ENCODE assay signal across 8 cellular contexts in the genomic region with DNA sequence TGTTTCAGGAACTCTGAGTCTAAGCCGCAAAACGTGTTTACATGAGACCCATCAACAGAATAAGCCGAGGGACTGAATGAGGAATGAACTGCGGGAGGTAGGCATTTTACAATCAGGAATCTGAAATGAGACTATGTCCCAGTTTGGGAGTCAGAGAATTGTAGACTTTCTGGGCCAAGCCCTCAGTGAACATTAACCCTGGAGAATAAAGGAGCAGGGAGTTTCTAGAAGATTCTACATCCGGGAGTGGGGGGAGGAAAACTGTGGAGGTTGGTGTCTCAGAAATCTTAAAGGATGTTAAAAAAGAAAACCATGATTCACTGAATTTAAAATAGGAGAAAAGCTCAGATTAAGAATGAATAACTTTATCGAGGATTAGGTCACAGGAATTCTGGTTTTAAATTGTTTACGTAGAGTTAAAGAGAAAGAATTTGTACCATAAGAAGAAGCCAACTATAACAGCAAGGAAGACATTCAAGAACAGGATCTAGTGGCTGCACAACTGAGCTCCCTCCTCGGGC.
DNase-seq lines count a peak whose midpoint lies in the region; ATAC-seq and TF ChIP-seq lines count a peak whose summit lies in the region.

No MANE protein-coding gene starts in this region.

- CTCF ChIA-PET in RWPE1 (lab: Yijun Ruan, JAX): interaction anchor here (0.6 to 1.4 kb wide), 4 partner anchors 11 to 269 kb away, joined by 3 read pairs; no protein-coding TSS in a partner anchor

- no peaks in the 10 kb centered on the region for H3K27me3 ChIP-seq in neutrophil
- H3K27me3 ChIP-seq in WERI-Rb-1 (ENCODE audit: insufficient read depth, low read depth, severe bottlenecking): no peaks in the 10 kb centered on the region

- TF ChIP-seq CTCF in RWPE1 (conservative IDR thresholded peaks at IDR 0.05; ENCODE audit: low read depth) (no peak), neutrophil (IDR thresholded peaks at IDR 0.05) (no peak), WERI-Rb-1 (IDR thresholded peaks at IDR 0.05; ENCODE audit: low read depth, low read length) (no peak)

- H3K36me3 ChIP-seq in neutrophil: no peaks in the 10 kb centered on the region
- no peaks in the 10 kb centered on the region for H3K36me3 ChIP-seq in WERI-Rb-1

- in situ Hi-C loops in ACHN (cut with HindIII; ENCODE audit: low pct_ligation_motif_present, low pct_unique_long_range_greater_than_20kb, low sequenced_read_pairs): no loop called here

- H3K27ac ChIP-seq in RWPE1 (peak overlapping the region; percentile 96), neutrophil (peak overlapping the region; percentile 35), WERI-Rb-1 (no peak overlapping the region)

- no peak overlapping the region for H3K4me3 ChIP-seq in neutrophil (ENCODE audit: low read depth in 1 of 2, low read length in 1 of 2)
- H3K4me3 ChIP-seq in WERI-Rb-1 (ENCODE audit: low read depth, low read length): no peak overlapping the region; the same call in 1 of the 2 replicates

- H3K4me1 ChIP-seq in neutrophil (ENCODE audit: control insufficient read depth in 1 of 2, insufficient read depth in 1 of 2, low read depth in 1 of 2, low read length in 1 of 2): peaks cover 7 to 24% of the 10 kb centered on the region in 2 experiments

- no peak for ATAC-seq in HG02973 (IDR thresholded peaks at IDR 0.05; ENCODE audit: unreplicated experiment)

- POLR2A ChIA-PET in RWPE1 (lab: Yijun Ruan, JAX; ENCODE audit: low non-redundant PET): interaction anchor here (0.6 to 1.0 kb wide), 6 partner anchors 11 to 293 kb away, joined by 3 to 12 read pairs (median 8); a partner anchor contains a TSS

- DNase-seq in ACHN (peak; percentile 23), RWPE1 (ENCODE audit: low spot score) (no peak), fibroblast of peridontal ligament (ENCODE audit: extremely low read depth) (peak; percentile 80), WERI-Rb-1 (no peak), NCI-H187 (lab: John Stamatoyannopoulos, UW) (no peak)
- no peak for DNase-seq in stimulated activated CD4-positive, alpha-beta T cell treated with anti-CD3 and anti-CD28 coated beads, Interleukin-15, amount 100 ng/mL, for 24 hours

- no peaks in the 10 kb centered on the region for H3K9me3 ChIP-seq in neutrophil
- no peaks in the 10 kb centered on the region for H3K9me3 ChIP-seq in WERI-Rb-1 (ENCODE audit: severe bottlenecking)

Comparison
In these comparisons a context has a peak if more than half of its experiments do, and no peak if none do; other contexts are left out.
1. DNase-seq: peak in ACHN (single experiment) and fibroblast of peridontal ligament (single experiment); none in RWPE1 (single experiment), WERI-Rb-1 (single experiment), NCI-H187 (0 of 2) and stimulated activated CD4-positive, alpha-beta T cell treated with anti-CD3 and anti-CD28 coated beads, Interleukin-15, amount 100 ng/mL, for 24 hours (single experiment).